In genomic region chr7:30645661-30646060, GRCh38 we compare ENCODE assay signal across 33 cellular contexts. TPM values are rescaled to one million over a fixed set of nuclear protein-coding genes. Genes with fewer than 3 reads are reported as not detected.
"Had no signal": no experiment of that assay in that cellular context is flagged by ENCODE, and none has a peak within 500 bp of the region (broad histone marks: within the 10 kb centered on the region; RNA-seq: fewer than 3 reads in every experiment).

No MANE protein-coding gene starts in this region.

- H3K27ac Mint-ChIP-seq: activated CD4-positive, alpha-beta memory T cell treated with anti-CD3 and anti-CD28 coated beads for 36 hours; activated CD4-positive, alpha-beta T cell treated with anti-CD3 and anti-CD28 coated beads for 36 hours; activated CD4-positive, alpha-beta T cell treated with anti-CD3 and anti-CD28 coated beads, Interleukin-2, amount 10 ng/mL, durations not matched to agents 24 days and 14 days; activated CD8-positive, alpha-beta memory T cell treated with anti-CD3 and anti-CD28 coated beads, Interleukin-2, amount 10 ng/mL, durations not matched to agents 7 days and 5 days; activated CD8-positive, alpha-beta T cell treated with anti-CD3 and anti-CD28 coated beads, Interleukin-2, amount 10 ng/mL, durations not matched to agents 7 days and 5 days; activated naive CD8-positive, alpha-beta T cell; dendritic cell treated with granulocyte-macrophage colony-stimulating factor and Interleukin-4, amounts not matched to agents 40 ng/mL and 50 ng/mL, for 4 days; endodermal cell had no signal

- H3K4me1 ChIP-seq: foreskin keratinocyte, gastrocnemius medialis, heart left ventricle had no signal

- H3K4me3 ChIP-seq: coronary artery, dorsolateral prefrontal cortex, gastrocnemius medialis, heart left ventricle had no signal

- ATAC-seq: activated CD4-positive, alpha-beta T cell treated with anti-CD3 and anti-CD28 coated beads for 36 hours; activated CD8-positive, alpha-beta memory T cell treated with anti-CD3 and anti-CD28 coated beads, Interleukin-2, amount 10 ng/mL, durations not matched to agents 7 days and 5 days; activated CD8-positive, alpha-beta T cell treated with anti-CD3 and anti-CD28 coated beads, Interleukin-2, amount 10 ng/mL, durations not matched to agents 7 days and 5 days; foreskin keratinocyte; gastrocnemius medialis had no signal

- DNase-seq: activated CD4-positive, alpha-beta memory T cell treated with anti-CD3 and anti-CD28 coated beads for 36 hours; activated CD4-positive, alpha-beta T cell treated with anti-CD3 and anti-CD28 coated beads for 36 hours; activated CD4-positive, alpha-beta T cell treated with anti-CD3 and anti-CD28 coated beads, Interleukin-2, amount 10 ng/mL, durations not matched to agents 24 days and 14 days; activated CD4-positive, CD25-positive, alpha-beta regulatory T cell; activated CD4-positive, CD25-positive, alpha-beta regulatory T cell treated with anti-CD3 and anti-CD28 coated beads, Interleukin-2, amount 50 U/mL, for 72 hours; activated CD8-positive, alpha-beta memory T cell treated with anti-CD3 and anti-CD28 coated beads, Interleukin-2, amount 50 U/mL, for 4 hours; activated CD8-positive, alpha-beta T cell treated with anti-CD3 and anti-CD28 coated beads, Interleukin-2, amount 10 ng/mL, durations not matched to agents 7 days and 5 days; activated gamma-delta T cell; activated naive CD4-positive, alpha-beta T cell treated with anti-CD3 and anti-CD28 coated beads, Interleukin-2, amount 50 U/mL, for 16 hours; activated naive CD4-positive, alpha-beta T cell treated with Interleukin-2 at 50 U/mL for 16 hours; activated T-cell treated with anti-CD3 and anti-CD28 coated beads, Interleukin-2, amount 50 U/mL, for 1 hour; amniotic stem cell; anterior cingulate cortex; brain microvascular endothelial cell; effector memory CD4-positive, alpha-beta T cell; endodermal cell; foreskin keratinocyte; gastrocnemius medialis; glutamatergic neuron; heart left ventricle had no signal

- H3K27me3 ChIP-seq: brain microvascular endothelial cell, dorsolateral prefrontal cortex, foreskin keratinocyte, gastrocnemius medialis, heart left ventricle had no signal

- H3K27ac ChIP-seq: brain microvascular endothelial cell, coronary artery, dorsolateral prefrontal cortex, foreskin keratinocyte, gastrocnemius medialis, heart left ventricle had no signal

- H3K4me3 Mint-ChIP-seq: activated CD4-positive, alpha-beta memory T cell treated with anti-CD3 and anti-CD28 coated beads for 36 hours; activated CD4-positive, alpha-beta T cell treated with anti-CD3 and anti-CD28 coated beads for 36 hours; activated CD4-positive, alpha-beta T cell treated with anti-CD3 and anti-CD28 coated beads, Interleukin-2, amount 10 ng/mL, durations not matched to agents 24 days and 14 days; activated CD8-positive, alpha-beta memory T cell treated with anti-CD3 and anti-CD28 coated beads, Interleukin-2, amount 10 ng/mL, durations not matched to agents 7 days and 5 days; activated CD8-positive, alpha-beta T cell treated with anti-CD3 and anti-CD28 coated beads, Interleukin-2, amount 10 ng/mL, durations not matched to agents 7 days and 5 days; activated naive CD8-positive, alpha-beta T cell; central memory CD8-positive, alpha-beta T cell; dendritic cell treated with granulocyte-macrophage colony-stimulating factor and Interleukin-4, amounts not matched to agents 40 ng/mL and 50 ng/mL, for 4 days; endodermal cell had no signal

- H3K9me3 ChIP-seq: gastrocnemius medialis, heart left ventricle had no signal

- H3K9me3 Mint-ChIP-seq: activated CD4-positive, alpha-beta memory T cell treated with anti-CD3 and anti-CD28 coated beads for 36 hours; activated CD4-positive, alpha-beta T cell treated with anti-CD3 and anti-CD28 coated beads, Interleukin-2, amount 10 ng/mL, durations not matched to agents 24 days and 14 days; central memory CD8-positive, alpha-beta T cell; dendritic cell treated with granulocyte-macrophage colony-stimulating factor and Interleukin-4, amounts not matched to agents 40 ng/mL and 50 ng/mL, for 4 days; endodermal cell had no signal

- H3K27me3 Mint-ChIP-seq: activated CD4-positive, alpha-beta memory T cell treated with anti-CD3 and anti-CD28 coated beads for 36 hours; activated CD4-positive, alpha-beta T cell treated with anti-CD3 and anti-CD28 coated beads for 36 hours; activated CD4-positive, alpha-beta T cell treated with anti-CD3 and anti-CD28 coated beads, Interleukin-2, amount 10 ng/mL, durations not matched to agents 24 days and 14 days; activated CD8-positive, alpha-beta memory T cell treated with anti-CD3 and anti-CD28 coated beads, Interleukin-2, amount 10 ng/mL, durations not matched to agents 7 days and 5 days; activated naive CD8-positive, alpha-beta T cell; central memory CD8-positive, alpha-beta T cell; dendritic cell treated with granulocyte-macrophage colony-stimulating factor and Interleukin-4, amounts not matched to agents 40 ng/mL and 50 ng/mL, for 4 days had no signal

- H3K4me1 Mint-ChIP-seq: activated CD4-positive, alpha-beta T cell treated with anti-CD3 and anti-CD28 coated beads for 36 hours; activated CD4-positive, alpha-beta T cell treated with anti-CD3 and anti-CD28 coated beads, Interleukin-2, amount 10 ng/mL, durations not matched to agents 24 days and 14 days; activated CD8-positive, alpha-beta memory T cell treated with anti-CD3 and anti-CD28 coated beads, Interleukin-2, amount 10 ng/mL, durations not matched to agents 7 days and 5 days; central memory CD8-positive, alpha-beta T cell had no signal

RNA-seq across cellular contexts. Expression of gene CRHR2, which starts 36.6 kb away (rescaled TPM):
- total RNA-seq: activated CD4-positive, alpha-beta T cell treated with anti-CD3 and anti-CD28 coated beads for 36 hours; activated CD4-positive, alpha-beta T cell treated with anti-CD3 and anti-CD28 coated beads, Interleukin-2, amount 10 ng/mL, durations not matched to agents 24 days and 14 days; activated CD8-positive, alpha-beta memory T cell treated with anti-CD3 and anti-CD28 coated beads for 36 hours; activated CD8-positive, alpha-beta memory T cell treated with anti-CD3 and anti-CD28 coated beads, Interleukin-2, amount 10 ng/mL, durations not matched to agents 7 days and 5 days; activated CD8-positive, alpha-beta T cell treated with anti-CD3 and anti-CD28 coated beads, Interleukin-2, amount 10 ng/mL, durations not matched to agents 7 days and 5 days; astrocyte; bronchial epithelial cell; endodermal cell; epithelial cell of proximal tubule; esophagus mucosa; foreskin keratinocyte; T-helper 1 cell treated with Interleukin-12 subunit alpha and Interleukin-12 subunit beta and Interleukin-4 antibody, amounts not matched to agents 30 ng/mL and 1 ng/mL, for 36 hours; T-helper 2 cell treated with Interferon-gamma antibody and Interleukin-4, amounts not matched to agents 100 ng/mL and 5 ng/mL, for 36 hours had no signal
